ENCODE assay signal across 9 cellular contexts in the genomic region with DNA sequence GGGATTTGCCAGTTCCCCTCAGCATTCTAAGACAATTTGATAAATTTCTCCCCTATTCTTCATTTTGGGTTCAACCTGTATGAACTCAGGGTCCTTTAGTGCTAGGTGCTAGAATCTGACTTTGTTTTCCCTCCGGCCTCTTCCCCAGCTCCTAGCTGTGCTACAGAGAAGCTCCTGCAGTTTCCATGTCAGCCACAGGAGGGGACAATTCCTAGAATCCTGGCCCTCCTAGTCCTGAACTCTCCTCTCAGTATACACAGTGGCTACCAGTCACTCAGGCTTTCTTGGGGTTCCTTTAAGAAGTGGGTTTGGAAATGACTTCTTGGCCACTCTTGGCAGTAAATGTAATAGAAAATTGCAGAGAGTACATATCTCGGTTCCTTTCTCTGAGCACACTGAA. TPM values are rescaled to one million over a fixed set of nuclear protein-coding genes. Genes with fewer than 3 reads are reported as not detected.
A peak's percentile ranks its signal among the peaks of the same experiment; 100 is the strongest.
DNase-seq lines count a peak whose midpoint lies in the region; ATAC-seq, FAIRE-seq and TF ChIP-seq lines count a peak whose summit lies in the region.
"Had no signal": no experiment of that assay in that cellular context is flagged by ENCODE, and none has a peak within 500 bp of the region (broad histone marks: within the 10 kb centered on the region; RNA-seq: fewer than 3 reads in every experiment).

No MANE protein-coding gene starts in this region.

- peaks cover under 1 to 11% (median 8%) of the 10 kb centered on the region in 4 donors for H3K4me1 Mint-ChIP-seq in naive thymus-derived CD8-positive, alpha-beta T cell

- ATAC-seq in GM19455 (IDR thresholded peaks at IDR 0.05; ENCODE audit: unreplicated experiment) (no peak), GM18907 (IDR thresholded peaks at IDR 0.05; ENCODE audit: unreplicated experiment) (no peak)
- no peak for ATAC-seq in naive thymus-derived CD8-positive, alpha-beta T cell

- H3K4me2 ChIP-seq in Loucy (ENCODE audit: low read depth, low read length, poor library complexity, severe bottlenecking) = no peak overlapping the region
- H3K4me2 ChIP-seq in mammary epithelial cell (ENCODE audit: insufficient read depth, low read depth, low read length) = no peak overlapping the region

- H3K4me3 ChIP-seq in Loucy (ENCODE audit: low read length, poor library complexity, severe bottlenecking) (no peak overlapping the region), mammary epithelial cell (replicated peaks in 1 of 3; ENCODE audit: insufficient read depth in 1 of 3, low read depth in 2 of 3, low read length in 3 of 3) (no peak overlapping the region)

- WGBS in mammary epithelial cell (ENCODE audit: low coverage, missing lambda C conversion rate) = 97% methylated on average over 2 of the region's 2 CpGs

- H3K36me3 Mint-ChIP-seq in naive thymus-derived CD8-positive, alpha-beta T cell = no peaks in the 10 kb centered on the region

- no peaks in the 10 kb centered on the region for H3K9me2 ChIP-seq in Loucy (replicated peaks; ENCODE audit: low read depth, low read length)

- dilution Hi-C loops in mammary epithelial cell (cut with HindIII; ENCODE audit: low sequenced_read_pairs) = loop anchor here (5.0 kb wide), 1 partner anchor 60 kb away; no protein-coding TSS in a partner anchor

- CTCF ChIA-PET in mammary epithelial cell (lab: Charles Lee; ENCODE audit: low non-redundant PET) = interaction anchor here (0.6 to 0.8 kb wide), 3 partner anchors 52 to 866 kb away, joined by 4 to 16 read pairs (median 8); no protein-coding TSS in a partner anchor

- no peaks in the 10 kb centered on the region for H3K79me2 ChIP-seq in Loucy (ENCODE audit: insufficient read depth, low read length)
- H3K79me2 ChIP-seq in mammary epithelial cell (ENCODE audit: insufficient read depth, low read length) = no peaks in the 10 kb centered on the region

- H2AFZ ChIP-seq in Loucy (ENCODE audit: low read length) (no peak overlapping the region), mammary epithelial cell (ENCODE audit: low read depth, low read length) (no peak overlapping the region)

- DNase-seq in D721Med (ENCODE audit: insufficient read length, low spot score) = no peak
- peak; percentile 11 for DNase-seq in mammary epithelial cell
- DNase-seq in medulla oblongata (ENCODE audit: extremely low spot score) = peak; percentile 53
- no peak for DNase-seq in stimulated activated naive CD4-positive, alpha-beta T cell treated with Interleukin-2 at 50 U/mL for 16 hours (lab: John Stamatoyannopoulos, UW)
- DNase-seq in naive thymus-derived CD8-positive, alpha-beta T cell = no peak

- H3K9me3 ChIP-seq in Loucy (ENCODE audit: insufficient read depth, low read depth, low read length) = no peaks in the 10 kb centered on the region
- H3K9me3 ChIP-seq in mammary epithelial cell (replicated peaks; ENCODE audit: insufficient read depth, low read length) = no peaks in the 10 kb centered on the region

- H3K4me1 ChIP-seq in Loucy (ENCODE audit: insufficient read depth, low read length, poor library complexity, severe bottlenecking) = no peaks in the 10 kb centered on the region
- H3K4me1 ChIP-seq in mammary epithelial cell (ENCODE audit: insufficient read depth, low read length) = peaks cover 4% of the 10 kb centered on the region

- H3K27ac Mint-ChIP-seq in naive thymus-derived CD8-positive, alpha-beta T cell = no peak overlapping the region
- H3K27ac Mint-ChIP-seq: stimulated activated naive CD8-positive, alpha-beta T cell treated with anti-CD3 and anti-CD28 coated beads, Interleukin-15, Interleukin-2, amounts not matched to agents 100 ng/mL and 50 ng/mL, for 24 hours had no signal

- in situ Hi-C loops in mammary epithelial cell (cut with MboI; ENCODE audit: low sequenced_read_pairs in 2 of 2) = no loop called here

- BruUV-seq in mammary epithelial cell (replicated peaks; lab: Mats Ljungman, UMichigan) = no TSS peak

- no peaks in the 10 kb centered on the region for H3K27me3 ChIP-seq in Loucy (ENCODE audit: insufficient read depth, low read length, poor library complexity, severe bottlenecking)
- peaks cover 3% of the 10 kb centered on the region for H3K27me3 ChIP-seq in mammary epithelial cell (ENCODE audit: insufficient read depth, low read length)

- TF ChIP-seq CTCF in D721Med (IDR thresholded peaks at IDR 0.05; ENCODE audit: insufficient read depth, missing control alignments) (peak; percentile 30), Loucy (conservative IDR thresholded peaks at IDR 0.05; ENCODE audit: low read length) (peak; percentile 39; the same call in 1 of the 2 replicates), mammary epithelial cell (conservative IDR thresholded peaks at IDR 0.05 in 1 of 2, IDR thresholded peaks at IDR 0.05 in 1 of 2; ENCODE audit: extremely low read depth in 1 of 2, insufficient read depth in 1 of 2, low read depth in 1 of 2, low read length in 2 of 2) (peak; percentile 57 to 67)

- no peak overlapping the region for H3K4me3 Mint-ChIP-seq in naive thymus-derived CD8-positive, alpha-beta T cell
- H3K4me3 Mint-ChIP-seq: stimulated activated naive CD8-positive, alpha-beta T cell treated with anti-CD3 and anti-CD28 coated beads, Interleukin-15, Interleukin-2, amounts not matched to agents 100 ng/mL and 50 ng/mL, for 24 hours had no signal

- intact Hi-C loops in mammary epithelial cell (cut with micrococcal nuclease) = loop anchor here (10.0 kb wide), 1 partner anchor 562 kb away; no protein-coding TSS in a partner anchor

- H3K9me3 Mint-ChIP-seq in naive thymus-derived CD8-positive, alpha-beta T cell = no peaks in the 10 kb centered on the region

- POLR2A ChIA-PET in naive thymus-derived CD8-positive, alpha-beta T cell (lab: Charles Lee) = no interaction called here

- H3K9ac ChIP-seq in Loucy (ENCODE audit: low read depth, low read length, poor library complexity, severe bottlenecking) (no peak overlapping the region), mammary epithelial cell (ENCODE audit: insufficient read depth, low read length) (no peak overlapping the region)

- H3K36me3 ChIP-seq in Loucy (ENCODE audit: insufficient read depth, low read length) (no peaks in the 10 kb centered on the region), mammary epithelial cell (ENCODE audit: insufficient read depth, low read length) (no peaks in the 10 kb centered on the region)

- peaks cover 5% of the 10 kb centered on the region; the same call in 1 of the 2 replicates for H3F3A ChIP-seq in Loucy (ENCODE audit: low read depth)

- H3K27me3 Mint-ChIP-seq in naive thymus-derived CD8-positive, alpha-beta T cell = peaks cover 0 to 3% (median 0%) of the 10 kb centered on the region in 5 donors

- H3K27ac ChIP-seq in mammary epithelial cell (ENCODE audit: insufficient read depth, low read depth, low read length) = no peak overlapping the region

- FAIRE-seq in D721Med (lab: Jason Lieb, UNC) = no peak

- H4K20me1 ChIP-seq in Loucy (ENCODE audit: insufficient read depth, low read length, poor library complexity, severe bottlenecking) (no peaks in the 10 kb centered on the region), mammary epithelial cell (ENCODE audit: insufficient read depth, low read length) (no peaks in the 10 kb centered on the region)

RNA-seq across cellular contexts. Expression of gene CHST10, which starts 4.9 kb away (rescaled TPM):
- 1 to 10 TPM; 6.7 to 9.3 TPM for total RNA-seq in mammary epithelial cell
- 6.9 TPM for polyA plus RNA-seq in mammary epithelial cell
- polyA minus RNA-seq in mammary epithelial cell = 0.41 TPM
- total RNA-seq in naive thymus-derived CD8-positive, alpha-beta T cell = 1 to 10 TPM; 6.4 to 7.5 TPM
- polyA plus RNA-seq in naive thymus-derived CD8-positive, alpha-beta T cell = 1 to 10 TPM; 5.0 to 8.2 (median 5.0) TPM

RNA-seq across cellular contexts. Expression of gene NMS, which starts 48.0 kb away (rescaled TPM):
- total RNA-seq in mammary epithelial cell = not detected
- not detected for polyA plus RNA-seq in mammary epithelial cell
- polyA minus RNA-seq in mammary epithelial cell = not detected
- total RNA-seq in naive thymus-derived CD8-positive, alpha-beta T cell = not detected
- polyA plus RNA-seq in naive thymus-derived CD8-positive, alpha-beta T cell = not detected

Comparison
In these comparisons a context has a peak if more than half of its experiments do, and no peak if none do; other contexts are left out.
1. DNase-seq: peak in mammary epithelial cell (single experiment) and medulla oblongata (single experiment); none in D721Med (single experiment), stimulated activated naive CD4-positive, alpha-beta T cell treated with Interleukin-2 at 50 U/mL for 16 hours (single experiment) and naive thymus-derived CD8-positive, alpha-beta T cell (0 of 10).
2. Peak in every context shown above with its lines, with median percentiles within 50 percentile points of each other: CTCF ChIP-seq.